Comparison of ENCODE assay signal across 10 cellular contexts in genomic region chr5:75362474-75362975, GRCh38.
"Had no signal": no experiment of that assay in that cellular context is flagged by ENCODE, and none has a peak within 500 bp of the region (broad histone marks: within the 10 kb centered on the region; RNA-seq: fewer than 3 reads in every experiment).

No MANE protein-coding gene starts in this region.

- H3K9me3 Mint-ChIP-seq: activated CD4-positive, alpha-beta T cell treated with anti-CD3 and anti-CD28 coated beads, Interleukin-2, amount 10 ng/mL, durations not matched to agents 7 days and 5 days; activated naive CD4-positive, alpha-beta T cell treated with anti-CD3 and anti-CD28 coated beads, Interleukin-2, amount 10 ng/mL, durations not matched to agents 7 days and 5 days; memory B cell; naive thymus-derived CD8-positive, alpha-beta T cell; stimulated activated naive B cell treated with anti-CD40 and anti-IgM and Interleukin-4, amounts not matched to agents 10 μg/mL and 1 μg/mL and 100 μg/mL, for 72 hours; T-helper 1 cell treated with Interleukin-12 subunit alpha and Interleukin-12 subunit beta and Interleukin-4 antibody, amounts not matched to agents 30 μg/mL and 1 μg/mL, for 36 hours had no signal

- DNase-seq: activated CD4-positive, alpha-beta T cell treated with anti-CD3 and anti-CD28 coated beads, Interleukin-2, amount 10 ng/mL, durations not matched to agents 7 days and 5 days; activated naive CD4-positive, alpha-beta T cell treated with anti-CD3 and anti-CD28 coated beads, Interleukin-2, amount 10 ng/mL, durations not matched to agents 7 days and 5 days; hippocampal formation; left ventricle myocardium inferior; naive thymus-derived CD8-positive, alpha-beta T cell; sigmoid colon; stimulated activated naive B cell treated with anti-CD40 and anti-IgM and Interleukin-4, amounts not matched to agents 10 μg/mL and 1 μg/mL and 100 μg/mL, for 72 hours; tibial artery had no signal

- ATAC-seq: naive thymus-derived CD8-positive, alpha-beta T cell; stimulated activated naive B cell treated with anti-CD40 and anti-IgM and Interleukin-4, amounts not matched to agents 10 μg/mL and 1 μg/mL and 100 μg/mL, for 72 hours had no signal

- H3K27me3 Mint-ChIP-seq: activated CD4-positive, alpha-beta T cell treated with anti-CD3 and anti-CD28 coated beads, Interleukin-2, amount 10 ng/mL, durations not matched to agents 7 days and 5 days; activated naive CD4-positive, alpha-beta T cell treated with anti-CD3 and anti-CD28 coated beads, Interleukin-2, amount 10 ng/mL, durations not matched to agents 7 days and 5 days; memory B cell; naive thymus-derived CD8-positive, alpha-beta T cell; stimulated activated naive B cell treated with anti-CD40 and anti-IgM and Interleukin-4, amounts not matched to agents 10 μg/mL and 1 μg/mL and 100 μg/mL, for 72 hours had no signal

- H3K27ac Mint-ChIP-seq: activated CD4-positive, alpha-beta T cell treated with anti-CD3 and anti-CD28 coated beads, Interleukin-2, amount 10 ng/mL, durations not matched to agents 7 days and 5 days; activated naive CD4-positive, alpha-beta T cell treated with anti-CD3 and anti-CD28 coated beads, Interleukin-2, amount 10 ng/mL, durations not matched to agents 7 days and 5 days; memory B cell; stimulated activated naive B cell treated with anti-CD40 and anti-IgM and Interleukin-4, amounts not matched to agents 10 μg/mL and 1 μg/mL and 100 μg/mL, for 72 hours; T-helper 1 cell treated with Interleukin-12 subunit alpha and Interleukin-12 subunit beta and Interleukin-4 antibody, amounts not matched to agents 30 μg/mL and 1 μg/mL, for 36 hours had no signal

- H3K4me3 Mint-ChIP-seq: activated CD4-positive, alpha-beta T cell treated with anti-CD3 and anti-CD28 coated beads, Interleukin-2, amount 10 ng/mL, durations not matched to agents 7 days and 5 days; activated naive CD4-positive, alpha-beta T cell treated with anti-CD3 and anti-CD28 coated beads, Interleukin-2, amount 10 ng/mL, durations not matched to agents 7 days and 5 days; memory B cell; naive thymus-derived CD8-positive, alpha-beta T cell; stimulated activated naive B cell treated with anti-CD40 and anti-IgM and Interleukin-4, amounts not matched to agents 10 μg/mL and 1 μg/mL and 100 μg/mL, for 72 hours; T-helper 1 cell treated with Interleukin-12 subunit alpha and Interleukin-12 subunit beta and Interleukin-4 antibody, amounts not matched to agents 30 μg/mL and 1 μg/mL, for 36 hours had no signal
